In genomic region chr11:27414644-27415043, GRCh38 we compare ENCODE assay signal across 19 cellular contexts.
"Had no signal": no experiment of that assay in that cellular context is flagged by ENCODE, and none has a peak within 500 bp of the region (broad histone marks: within the 10 kb centered on the region; RNA-seq: fewer than 3 reads in every experiment).

No MANE protein-coding gene starts in this region.

- H3K9me3 Mint-ChIP-seq: activated T-cell treated with anti-CD3 and anti-CD28 coated beads, Interleukin-2, amount 50 U/mL, for 24 hours; dendritic cell treated with granulocyte-macrophage colony-stimulating factor and Interleukin-4, amounts not matched to agents 40 ng/mL and 50 ng/mL, for 4 days; T-helper 2 cell treated with Interferon-gamma antibody and Interleukin-4, amounts not matched to agents 5 μg/mL and 100 μg/mL, for 36 hours had no signal

- H3K4me3 Mint-ChIP-seq: activated B cell treated with CpG ODN at 0.5 μM for 24 hours; activated CD8-positive, alpha-beta T cell treated with anti-CD3 and anti-CD28 coated beads, Interleukin-2, amount 10 ng/mL, durations not matched to agents 7 days and 5 days; activated T-cell treated with anti-CD3 and anti-CD28 coated beads, Interleukin-2, amount 50 U/mL, for 24 hours; dendritic cell treated with granulocyte-macrophage colony-stimulating factor and Interleukin-4, amounts not matched to agents 40 ng/mL and 50 ng/mL, for 4 days; immature natural killer cell; naive B cell; T-helper 2 cell treated with Interferon-gamma antibody and Interleukin-4, amounts not matched to agents 5 μg/mL and 100 μg/mL, for 36 hours had no signal

- H3K4me1 Mint-ChIP-seq: activated B cell treated with CpG ODN at 0.5 μM for 24 hours, immature natural killer cell had no signal

- FAIRE-seq: astrocyte had no signal

- DNase-seq: activated B cell treated with CpG ODN at 0.5 μM for 24 hours; activated CD4-positive, alpha-beta T cell treated with anti-CD3 and anti-CD28 coated beads for 48 hours; activated CD8-positive, alpha-beta T cell treated with anti-CD3 and anti-CD28 coated beads, Interleukin-2, amount 10 ng/mL, durations not matched to agents 7 days and 5 days; activated naive CD4-positive, alpha-beta T cell treated with anti-CD3 and anti-CD28 coated beads, Interleukin-2, amount 50 U/mL, for 16 hours; activated T-cell treated with anti-CD3 and anti-CD28 coated beads, Interleukin-2, amount 50 U/mL, for 24 hours; effector CD8-positive, alpha-beta T cell; immature natural killer cell; mesenchymal stem cell; mucosa of descending colon; naive B cell; stimulated activated naive CD8-positive, alpha-beta T cell treated with anti-CD3 and anti-CD28 coated beads, Interleukin-15, Interleukin-2, amounts not matched to agents 100 U/mL and 50 U/mL, for 24 hours; transverse colon had no signal

- H3K27me3 ChIP-seq: esophagus muscularis mucosa, right atrium auricular region, transverse colon had no signal

- H3K27me3 Mint-ChIP-seq: dendritic cell treated with granulocyte-macrophage colony-stimulating factor and Interleukin-4, amounts not matched to agents 40 ng/mL and 50 ng/mL, for 4 days had no signal

- H3K36me3 ChIP-seq: esophagus muscularis mucosa, prostate gland, right atrium auricular region, transverse colon had no signal

- H3K36me3 Mint-ChIP-seq: immature natural killer cell, naive B cell had no signal

- H3K4me3 ChIP-seq: esophagus muscularis mucosa, mucosa of descending colon, prostate gland, right atrium auricular region, skin epidermis, transverse colon had no signal

- H3K27ac Mint-ChIP-seq: activated B cell treated with CpG ODN at 0.5 μM for 24 hours; activated CD8-positive, alpha-beta T cell treated with anti-CD3 and anti-CD28 coated beads, Interleukin-2, amount 10 ng/mL, durations not matched to agents 7 days and 5 days; activated T-cell treated with anti-CD3 and anti-CD28 coated beads, Interleukin-2, amount 50 U/mL, for 24 hours; dendritic cell treated with granulocyte-macrophage colony-stimulating factor and Interleukin-4, amounts not matched to agents 40 ng/mL and 50 ng/mL, for 4 days; immature natural killer cell; naive B cell; T-helper 2 cell treated with Interferon-gamma antibody and Interleukin-4, amounts not matched to agents 5 μg/mL and 100 μg/mL, for 36 hours had no signal

- ATAC-seq: activated CD8-positive, alpha-beta T cell treated with anti-CD3 and anti-CD28 coated beads, Interleukin-2, amount 10 ng/mL, durations not matched to agents 7 days and 5 days; mucosa of descending colon; stimulated activated naive CD8-positive, alpha-beta T cell treated with anti-CD3 and anti-CD28 coated beads, Interleukin-15, Interleukin-2, amounts not matched to agents 100 U/mL and 50 U/mL, for 24 hours had no signal

- H3K9me3 ChIP-seq: esophagus muscularis mucosa, mucosa of descending colon, prostate gland, transverse colon had no signal

- H3K4me1 ChIP-seq: prostate gland had no signal

- H3K27ac ChIP-seq: esophagus muscularis mucosa, prostate gland, right atrium auricular region, transverse colon had no signal
